Comparison of ENCODE assay signal across 8 cellular contexts in genomic region chr4:163493643-163494359, GRCh38. TPM values are rescaled to one million over a fixed set of nuclear protein-coding genes. Genes with fewer than 3 reads are reported as not detected.
DNase-seq lines count a peak whose midpoint lies in the region; ATAC-seq, FAIRE-seq and TF ChIP-seq lines count a peak whose summit lies in the region.

No MANE protein-coding gene starts in this region.

- intact Hi-C loops in activated CD8-positive, alpha-beta T cell treated with anti-CD3 and anti-CD28 coated beads for 36 hours (cut with micrococcal nuclease), result no loop called here

- H3K4me3 ChIP-seq in HUES6 (ENCODE audit: low read depth, low read length), result peak overlapping the region; percentile 92
- peak overlapping the region; percentile 82 for H3K4me3 ChIP-seq in right atrium auricular region
- peak overlapping the region; percentile 73 to 75 for H3K4me3 ChIP-seq in small intestine (ENCODE audit: low read depth in 1 of 2, low read length in 2 of 2)

- FAIRE-seq in small intestine (lab: Jason Lieb, UNC) (no peak), urothelium cell line (lab: Jason Lieb, UNC) (no peak)

- H3K4me1 ChIP-seq in HUES6 (ENCODE audit: control insufficient read depth, insufficient read depth, low read length), result peaks cover 6% of the 10 kb centered on the region; the same call in 1 of the 2 replicates
- H3K4me1 ChIP-seq in right atrium auricular region, result peaks cover 0 to 7% of the 10 kb centered on the region in 2 donors
- no peaks in the 10 kb centered on the region for H3K4me1 ChIP-seq in small intestine (ENCODE audit: control insufficient read depth in 2 of 2, insufficient read depth in 1 of 2, low read depth in 1 of 2, low read length in 1 of 2)

- H3K9ac ChIP-seq in HUES6 (ENCODE audit: low read length), result peak overlapping the region; percentile 99

- H3K27me3 ChIP-seq in HUES6 (ENCODE audit: control insufficient read depth, insufficient read depth, low read length) (no peaks in the 10 kb centered on the region), right atrium auricular region (no peaks in the 10 kb centered on the region), small intestine (ENCODE audit: control insufficient read depth in 2 of 2, insufficient read depth in 2 of 2, low read length in 2 of 2) (no peaks in the 10 kb centered on the region)

- CTCF ChIA-PET in activated CD8-positive, alpha-beta memory T cell treated with anti-CD3 and anti-CD28 coated beads, Interleukin-2, amount 10 ng/mL, durations not matched to agents 7 days and 5 days (lab: Charles Lee), result interaction anchor here (1.0 to 3.3 kb wide), 5 partner anchors 12 to 175 kb away, joined by 3 to 45 read pairs (median 4); no protein-coding TSS in a partner anchor
- CTCF ChIA-PET in activated CD8-positive, alpha-beta T cell treated with anti-CD3 and anti-CD28 coated beads for 36 hours (lab: Charles Lee), result interaction anchor here (1.0 to 1.8 kb wide), 6 partner anchors 8 to 61 kb away, joined by 3 to 16 read pairs (median 4); no protein-coding TSS in a partner anchor

- peak overlapping the region; percentile 97 for H3K4me3 Mint-ChIP-seq in activated CD8-positive, alpha-beta memory T cell treated with anti-CD3 and anti-CD28 coated beads, Interleukin-2, amount 10 ng/mL, durations not matched to agents 7 days and 5 days
- peak overlapping the region; percentile 100 for H3K4me3 Mint-ChIP-seq in activated CD8-positive, alpha-beta T cell treated with anti-CD3 and anti-CD28 coated beads for 36 hours

- no peak for TF ChIP-seq CTCF in activated CD8-positive, alpha-beta T cell treated with anti-CD3 and anti-CD28 coated beads for 36 hours (IDR thresholded peaks at IDR 0.05)
- TF ChIP-seq CTCF in right atrium auricular region (IDR thresholded peaks at IDR 0.05), result no peak

- no peak for DNase-seq in activated CD8-positive, alpha-beta memory T cell treated with anti-CD3 and anti-CD28 coated beads, Interleukin-2, amount 10 ng/mL, durations not matched to agents 7 days and 5 days
- DNase-seq in activated CD8-positive, alpha-beta memory T cell treated with anti-CD3 and anti-CD28 coated beads for 24 hours, result no peak
- DNase-seq in activated CD8-positive, alpha-beta T cell treated with anti-CD3 and anti-CD28 coated beads for 36 hours, result peak; percentile 25
- DNase-seq in right atrium auricular region (ENCODE audit: low spot score) (no peak), small intestine (no peak), urothelium cell line (ENCODE audit: low spot score) (no peak), NCI-H1417 (lab: John Stamatoyannopoulos, UW) (no peak)

- POLR2A ChIA-PET in activated CD8-positive, alpha-beta T cell treated with anti-CD3 and anti-CD28 coated beads for 36 hours (lab: Charles Lee), result interaction anchor here (0.6 to 2.3 kb wide), 17 partner anchors 8 to 1968 kb away, joined by 3 to 20 read pairs (median 4); partner anchors contain the start of gene NAF1

- H3K27me3 Mint-ChIP-seq in activated CD8-positive, alpha-beta memory T cell treated with anti-CD3 and anti-CD28 coated beads, Interleukin-2, amount 10 ng/mL, durations not matched to agents 7 days and 5 days, result peaks cover 19% of the 10 kb centered on the region
- peaks cover 2% of the 10 kb centered on the region for H3K27me3 Mint-ChIP-seq in activated CD8-positive, alpha-beta T cell treated with anti-CD3 and anti-CD28 coated beads for 36 hours

- WGBS in small intestine, 3 donors, result 30 to 37% (median 36%) methylated on average over 24 to 28 of the region's 28 CpGs

- peaks cover 31% of the 10 kb centered on the region for H3K4me1 Mint-ChIP-seq in activated CD8-positive, alpha-beta memory T cell treated with anti-CD3 and anti-CD28 coated beads, Interleukin-2, amount 10 ng/mL, durations not matched to agents 7 days and 5 days
- H3K4me1 Mint-ChIP-seq in activated CD8-positive, alpha-beta T cell treated with anti-CD3 and anti-CD28 coated beads for 36 hours (ENCODE audit: low read depth), result peaks cover 25% of the 10 kb centered on the region

- no peaks in the 10 kb centered on the region for H3K9me3 Mint-ChIP-seq in activated CD8-positive, alpha-beta memory T cell treated with anti-CD3 and anti-CD28 coated beads, Interleukin-2, amount 10 ng/mL, durations not matched to agents 7 days and 5 days (ENCODE audit: low read depth)
- H3K9me3 Mint-ChIP-seq in activated CD8-positive, alpha-beta T cell treated with anti-CD3 and anti-CD28 coated beads for 36 hours, result no peaks in the 10 kb centered on the region

- ATAC-seq in activated CD8-positive, alpha-beta memory T cell treated with anti-CD3 and anti-CD28 coated beads, Interleukin-2, amount 10 ng/mL, durations not matched to agents 7 days and 5 days, result no peak
- ATAC-seq in activated CD8-positive, alpha-beta T cell treated with anti-CD3 and anti-CD28 coated beads for 36 hours, result peak; percentile 35

- H3K27ac Mint-ChIP-seq in activated CD8-positive, alpha-beta memory T cell treated with anti-CD3 and anti-CD28 coated beads, Interleukin-2, amount 10 ng/mL, durations not matched to agents 7 days and 5 days, result peak overlapping the region; percentile 97
- H3K27ac Mint-ChIP-seq in activated CD8-positive, alpha-beta T cell treated with anti-CD3 and anti-CD28 coated beads for 36 hours, result peak overlapping the region; percentile 99

- peaks cover 17% of the 10 kb centered on the region for H3K36me3 Mint-ChIP-seq in activated CD8-positive, alpha-beta memory T cell treated with anti-CD3 and anti-CD28 coated beads, Interleukin-2, amount 10 ng/mL, durations not matched to agents 7 days and 5 days
- peaks cover 22% of the 10 kb centered on the region for H3K36me3 Mint-ChIP-seq in activated CD8-positive, alpha-beta T cell treated with anti-CD3 and anti-CD28 coated beads for 36 hours (ENCODE audit: low read depth)

- H3K9me3 ChIP-seq in HUES6 (ENCODE audit: control insufficient read depth, insufficient read depth, low read depth, low read length) (no peaks in the 10 kb centered on the region), right atrium auricular region (no peaks in the 10 kb centered on the region), small intestine (ENCODE audit: control insufficient read depth, low read depth) (no peaks in the 10 kb centered on the region)

- peaks cover 12% of the 10 kb centered on the region for H3K36me3 ChIP-seq in HUES6 (ENCODE audit: control insufficient read depth, insufficient read depth, low read length)
- H3K36me3 ChIP-seq in right atrium auricular region, result no peaks in the 10 kb centered on the region
- H3K36me3 ChIP-seq in small intestine (ENCODE audit: control insufficient read depth in 2 of 2, insufficient read depth in 2 of 2, low read length in 2 of 2), result no peaks in the 10 kb centered on the region

- H3K27ac ChIP-seq in HUES6 (ENCODE audit: low read depth, low read length) (peak overlapping the region; percentile 97), right atrium auricular region (peak overlapping the region; percentile 71 to 79), small intestine (ENCODE audit: low read depth in 1 of 2, low read length in 1 of 2) (peak overlapping the region; percentile 79 to 93)

RNA-seq across cellular contexts. Expression of gene TMA16, which starts 0.7 kb away (rescaled TPM):
- 10 to 100 TPM; 36.5 to 47.1 TPM for total RNA-seq in activated CD8-positive, alpha-beta memory T cell treated with anti-CD3 and anti-CD28 coated beads, Interleukin-2, amount 10 ng/mL, durations not matched to agents 7 days and 5 days
- 10 to 100 TPM; 53.5 to 58.4 TPM for total RNA-seq in activated CD8-positive, alpha-beta T cell treated with anti-CD3 and anti-CD28 coated beads for 36 hours
- 10 to 100 TPM; 11.4 to 15.2 TPM for total RNA-seq in right atrium auricular region
- 10 to 100 TPM in 1 of 3 donors, 1 to 10 TPM in 2; 3.8 to 16.9 (median 4.6) TPM for polyA plus RNA-seq in small intestine

RNA-seq across cellular contexts. Expression of gene TKTL2, which starts 20.2 kb away (rescaled TPM):
- total RNA-seq in activated CD8-positive, alpha-beta memory T cell treated with anti-CD3 and anti-CD28 coated beads, Interleukin-2, amount 10 ng/mL, durations not matched to agents 7 days and 5 days, result not detected
- total RNA-seq in activated CD8-positive, alpha-beta T cell treated with anti-CD3 and anti-CD28 coated beads for 36 hours, result not detected
- total RNA-seq in right atrium auricular region, result not detected
- not detected for polyA plus RNA-seq in small intestine
